ENCODE assay signal across 8 cellular contexts in genomic region chr1:154324669-154325582, GRCh38. TPM values are rescaled to one million over a fixed set of nuclear protein-coding genes. Genes with fewer than 3 reads are reported as not detected.
DNase-seq lines count a peak whose midpoint lies in the region; ATAC-seq and TF ChIP-seq lines count a peak whose summit lies in the region.

ATP8B2 (plus strand) TSS chr1:154325525; CDS start chr1:154328142, 2,617 bp downstream.

- H3K4me3 ChIP-seq in GM06990 (replicated peaks; ENCODE audit: low read depth, low read length) (peak within 1 kb of the TSS; percentile 86), dorsolateral prefrontal cortex (peak within 1 kb of the TSS; percentile 63 to 89 (median 77)), lower leg skin (ENCODE audit: low read depth, poor library complexity, severe bottlenecking) (peak within 1 kb of the TSS; percentile 58)

- no peaks in the 10 kb centered on the region; the same call in 1 of the 2 replicates for H3K27me3 ChIP-seq in GM06990 (replicated peaks; ENCODE audit: control insufficient read depth, insufficient read depth, low read length)
- no peaks in the 10 kb centered on the region for H3K27me3 ChIP-seq in dorsolateral prefrontal cortex

- peaks cover 36% of the 10 kb centered on the region for H3K4me1 Mint-ChIP-seq in activated CD4-positive, alpha-beta memory T cell treated with anti-CD3 and anti-CD28 coated beads for 36 hours (ENCODE audit: low read depth)

- H3K27ac ChIP-seq in dorsolateral prefrontal cortex, result peak within 1 kb of the TSS in 58 of 59 donors; percentile 74 to 96 (median 89)

- no peak for TF ChIP-seq POLR2A in lower leg skin (IDR thresholded peaks at IDR 0.05)

- no peaks in the 10 kb centered on the region for H3K9me3 Mint-ChIP-seq in activated CD4-positive, alpha-beta memory T cell treated with anti-CD3 and anti-CD28 coated beads for 36 hours

- intact Hi-C loops in activated CD4-positive, alpha-beta memory T cell treated with anti-CD3 and anti-CD28 coated beads for 36 hours (cut with micrococcal nuclease), result loop anchor here (1.0 to 5.0 kb wide), 4 partner anchors 10 to 152 kb away; no protein-coding TSS in a partner anchor
- intact Hi-C loops in dorsolateral prefrontal cortex (cut with DNase I) (loop anchor here (5.0 to 10.0 kb wide), 4 partner anchors 53 to 230 kb away; partner anchors contain the start of genes HAX1 (in 1 of the 2), IL6R (in 1 of the 2), UBAP2L (in 1 of the 2) and UBE2Q1 (in 1 of the 2)), lower leg skin (cut with DNase I; ENCODE audit: low total_unique reads) (no loop called here)

- H3K36me3 ChIP-seq in GM06990 (ENCODE audit: control insufficient read depth, insufficient read depth, low read length), result no peaks in the 10 kb centered on the region

- 1% methylated on average over 45 to 55 of the region's 56 CpGs for WGBS in lower leg skin, 2 donors

- H3K27ac Mint-ChIP-seq in activated CD4-positive, alpha-beta memory T cell treated with anti-CD3 and anti-CD28 coated beads for 36 hours, result peak within 1 kb of the TSS; percentile 94

- peak within 1 kb of the TSS; percentile 98 for H3K4me3 Mint-ChIP-seq in activated CD4-positive, alpha-beta memory T cell treated with anti-CD3 and anti-CD28 coated beads for 36 hours

- H3K27me3 Mint-ChIP-seq in activated CD4-positive, alpha-beta memory T cell treated with anti-CD3 and anti-CD28 coated beads for 36 hours, result no peaks in the 10 kb centered on the region

- peak; percentile 96 for TF ChIP-seq CTCF in GM06990 (IDR thresholded peaks at IDR 0.05; ENCODE audit: insufficient read depth, low read length, poor library complexity, severe bottlenecking)
- TF ChIP-seq CTCF in dorsolateral prefrontal cortex (IDR thresholded peaks at IDR 0.05 in 54 of 56, conservative IDR thresholded peaks at IDR 0.05 in 2 of 56; ENCODE audit: low read depth in 1 of 56, partially characterized antibody in 56 of 56), result peak; percentile 55 to 95 (median 88)
- TF ChIP-seq CTCF in lower leg skin (IDR thresholded peaks at IDR 0.05), result peak in 1 of 3 donors; percentile 76

- CTCF ChIA-PET in activated CD4-positive, alpha-beta memory T cell treated with anti-CD3 and anti-CD28 coated beads for 36 hours (lab: Charles Lee), result interaction anchor here (0.6 to 9.6 kb wide), 21 partner anchors 10 to 235 kb away, joined by 3 to 173 read pairs (median 4); no protein-coding TSS in a partner anchor

- POLR2A ChIA-PET in activated CD4-positive, alpha-beta memory T cell treated with anti-CD3 and anti-CD28 coated beads for 36 hours (lab: Charles Lee), result interaction anchor here (0.9 to 1.0 kb wide), 2 partner anchors 10 to 19 kb away, joined by 5 to 6 read pairs; no protein-coding TSS in a partner anchor

- ATAC-seq in HG03442 (IDR thresholded peaks at IDR 0.05; ENCODE audit: unreplicated experiment) (peak; percentile 40), GM21619 (IDR thresholded peaks at IDR 0.05; ENCODE audit: unreplicated experiment) (no peak)

- peak; percentile 79 for DNase-seq in GM06990 (ENCODE audit: extremely low read depth, insufficient read length)
- peak; percentile 75 for DNase-seq in NCI-H748 treated with DMSO at 0.1 percent for 48 hours (lab: John Stamatoyannopoulos, UW)
- DNase-seq in activated CD4-positive, alpha-beta memory T cell treated with anti-CD3 and anti-CD28 coated beads for 36 hours, result peak; percentile 91
- DNase-seq in dorsolateral prefrontal cortex, result peak; percentile 62 to 88 (median 72)
- peak; percentile 52 to 94 for DNase-seq in lower leg skin (ENCODE audit: low spot score in 2 of 2)
- DNase-seq in stimulated activated CD4-positive, alpha-beta T cell treated with anti-CD3 and anti-CD28 coated beads, Interleukin-4, amount 100 ng/mL, for 4 hours, result peak; percentile 75

- H3K36me3 Mint-ChIP-seq in activated CD4-positive, alpha-beta memory T cell treated with anti-CD3 and anti-CD28 coated beads for 36 hours, result peaks cover under 1% of the 10 kb centered on the region

RNA-seq across cellular contexts. Expression of gene ATP8B2, which starts in this region (rescaled TPM):
- total RNA-seq in activated CD4-positive, alpha-beta memory T cell treated with anti-CD3 and anti-CD28 coated beads for 36 hours, result 10 to 100 TPM; 58.5 to 59.9 TPM
- 10 to 100 TPM; 28.2 to 80.0 (median 45.7) TPM for total RNA-seq in dorsolateral prefrontal cortex
- total RNA-seq in lower leg skin, result 10 to 100 TPM in 3 of 4 donors, 1 to 10 TPM in 1; 9.1 to 30.8 (median 19.6) TPM
